ENCODE assay signal across 19 cellular contexts in genomic region chr6:159487636-159488035, GRCh38.
DNase-seq lines count a peak whose midpoint lies in the region; ATAC-seq, FAIRE-seq and TF ChIP-seq lines count a peak whose summit lies in the region.
"Had no signal": no experiment of that assay in that cellular context is flagged by ENCODE, and none has a peak within 500 bp of the region (broad histone marks: within the 10 kb centered on the region; RNA-seq: fewer than 3 reads in every experiment).

No MANE protein-coding gene starts in this region.

- CTCF ChIA-PET in Caco-2 (lab: Charles Lee), result no interaction called here

- no peak overlapping the region for H3K27ac ChIP-seq in RWPE2 (ENCODE audit: poor library complexity, severe bottlenecking)
- H3K27ac ChIP-seq: RWPE1 had no signal

- H3K27ac Mint-ChIP-seq in Caco-2 (ENCODE audit: unreplicated experiment), result no peak overlapping the region
- H3K27ac Mint-ChIP-seq: CD4-positive, alpha-beta T cell had no signal

- intact Hi-C loops in Caco-2 (cut with micrococcal nuclease; ENCODE audit: unreplicated experiment), result no loop called here

- no peaks in the 10 kb centered on the region for H3K4me1 Mint-ChIP-seq in Caco-2 (ENCODE audit: low read depth, unreplicated experiment)

- FAIRE-seq in bronchial epithelial cell (lab: Jason Lieb, UNC), result no peak
- FAIRE-seq: D721Med had no signal

- no peak overlapping the region for H3K4me3 Mint-ChIP-seq in Caco-2 (ENCODE audit: unreplicated experiment)
- H3K4me3 Mint-ChIP-seq: CD4-positive, alpha-beta T cell had no signal

- no peaks in the 10 kb centered on the region for H3K9me3 Mint-ChIP-seq in Caco-2 (ENCODE audit: unreplicated experiment)
- H3K9me3 Mint-ChIP-seq: CD4-positive, alpha-beta T cell had no signal

- peaks cover 5% of the 10 kb centered on the region for H3K27me3 ChIP-seq in RWPE2 (ENCODE audit: insufficient read depth, poor library complexity, severe bottlenecking)
- no peaks in the 10 kb centered on the region for H3K27me3 ChIP-seq in bronchial epithelial cell (ENCODE audit: control insufficient read depth, insufficient read depth, low read length)
- H3K27me3 ChIP-seq in Caco-2 (replicated peaks; ENCODE audit: control insufficient read depth, insufficient read depth, low read length), result no peaks in the 10 kb centered on the region

- no peak for TF ChIP-seq CTCF in RWPE2 (IDR thresholded peaks at IDR 0.05; ENCODE audit: poor library complexity, severe bottlenecking)
- no peak for TF ChIP-seq CTCF in bronchial epithelial cell (IDR thresholded peaks at IDR 0.05; ENCODE audit: insufficient read depth, low read length, severe bottlenecking)
- no peak for TF ChIP-seq CTCF in Caco-2 (IDR thresholded peaks at IDR 0.05; ENCODE audit: insufficient read depth in 1 of 2, low read depth in 1 of 2, low read length in 1 of 2, severe bottlenecking in 1 of 2, unreplicated experiment in 1 of 2)

- H3K4me3 ChIP-seq in RWPE2 (ENCODE audit: severe bottlenecking) (no peak overlapping the region), bronchial epithelial cell (ENCODE audit: low read depth, low read length) (no peak overlapping the region), Caco-2 (ENCODE audit: low read depth, low read length) (no peak overlapping the region)

- POLR2A ChIA-PET in Caco-2 (lab: Charles Lee), result no interaction called here

- no peaks in the 10 kb centered on the region for H3K36me3 Mint-ChIP-seq in Caco-2 (ENCODE audit: insufficient read depth, unreplicated experiment)

- ATAC-seq in RWPE2 (ENCODE audit: low read depth) (0 out of 3 replicates have a peak, but pooled peaks have one; percentile 19), HG02571 (IDR thresholded peaks at IDR 0.05; ENCODE audit: unreplicated experiment) (no peak)

- H3K4me1 ChIP-seq in RWPE2 (ENCODE audit: insufficient read depth, poor library complexity, severe bottlenecking), result no peaks in the 10 kb centered on the region
- no peaks in the 10 kb centered on the region for H3K4me1 ChIP-seq in Caco-2

- DNase-seq in EL (peak; percentile 15), RWPE2 (ENCODE audit: low spot score) (no peak), bronchial epithelial cell (ENCODE audit: low read depth) (peak; percentile 16), renal cortical epithelial cell (ENCODE audit: low read depth) (peak; percentile 21), Caco-2 (no peak)
- no peak for DNase-seq in activated effector memory CD4-positive, alpha-beta T cell treated with anti-CD3 and anti-CD28 coated beads, Interleukin-2, amount 50 U/mL, for 16 hours
- DNase-seq: ACHN; CD4-positive, alpha-beta T cell; H7; NCI-H1048; NCI-H146; NCI-H2081 treated with DMSO at 0.1 percent for 48 hours; NCI-H2227 treated with DMSO at 0.1 percent for 48 hours; NCI-H69; NK-92 treated with Interleukin-12 subunit alpha and Interleukin-12 subunit beta, amount 100 ng/mL, for 24 hours; OCI-M1 had no signal

- no TSS peak for BruUV-seq in Caco-2 (replicated peaks; lab: Mats Ljungman, UMichigan)

- H3K36me3 ChIP-seq in RWPE2 (ENCODE audit: low read depth) (no peaks in the 10 kb centered on the region), bronchial epithelial cell (ENCODE audit: control insufficient read depth, insufficient read depth, low read length) (no peaks in the 10 kb centered on the region), Caco-2 (ENCODE audit: control insufficient read depth, insufficient read depth, low read length) (no peaks in the 10 kb centered on the region)

- H3K27me3 Mint-ChIP-seq in Caco-2 (ENCODE audit: insufficient read depth, unreplicated experiment), result peaks cover 10% of the 10 kb centered on the region

- H3K9me3 ChIP-seq in RWPE2 (ENCODE audit: severe bottlenecking), result no peaks in the 10 kb centered on the region
- H3K9me3 ChIP-seq in Caco-2, result no peaks in the 10 kb centered on the region

Comparison
In these comparisons a context has a peak if more than half of its experiments do, and no peak if none do; other contexts are left out.
1. DNase-seq: peak in EL (single experiment), bronchial epithelial cell (single experiment) and renal cortical epithelial cell (single experiment); none in RWPE2 (single experiment), activated effector memory CD4-positive, alpha-beta T cell treated with anti-CD3 and anti-CD28 coated beads, Interleukin-2, amount 50 U/mL, for 16 hours (single experiment) and Caco-2 (0 of 2).